In the genomic region with DNA sequence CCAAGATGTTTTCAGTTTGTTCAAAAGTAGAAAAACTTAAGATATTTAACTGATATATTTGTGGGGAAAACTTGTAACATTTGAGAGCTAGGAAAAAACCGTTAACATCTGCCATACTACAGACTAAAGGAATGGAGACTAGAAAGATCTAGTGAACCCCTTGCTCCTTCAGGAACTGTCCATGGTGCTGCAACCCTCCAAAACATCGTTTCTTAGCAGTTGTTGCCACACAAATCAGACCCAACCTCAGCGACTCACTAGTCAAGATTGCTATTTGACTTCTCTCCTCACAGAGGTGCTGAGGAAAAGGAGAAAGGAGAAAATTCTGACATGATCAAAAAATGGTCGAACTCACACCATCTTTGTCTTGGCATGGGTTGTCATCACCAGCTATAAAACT, we compare ENCODE assay signal across 2 cellular contexts.
TF ChIP-seq lines count a peak whose summit lies in the region.

No MANE protein-coding gene starts in this region.

TF ChIP-seq in A549, 52 proteins besides CTCF, POLR2A, EP300 and RAD21 (continued from another document):
- TF ChIP-seq, protein P1, sequence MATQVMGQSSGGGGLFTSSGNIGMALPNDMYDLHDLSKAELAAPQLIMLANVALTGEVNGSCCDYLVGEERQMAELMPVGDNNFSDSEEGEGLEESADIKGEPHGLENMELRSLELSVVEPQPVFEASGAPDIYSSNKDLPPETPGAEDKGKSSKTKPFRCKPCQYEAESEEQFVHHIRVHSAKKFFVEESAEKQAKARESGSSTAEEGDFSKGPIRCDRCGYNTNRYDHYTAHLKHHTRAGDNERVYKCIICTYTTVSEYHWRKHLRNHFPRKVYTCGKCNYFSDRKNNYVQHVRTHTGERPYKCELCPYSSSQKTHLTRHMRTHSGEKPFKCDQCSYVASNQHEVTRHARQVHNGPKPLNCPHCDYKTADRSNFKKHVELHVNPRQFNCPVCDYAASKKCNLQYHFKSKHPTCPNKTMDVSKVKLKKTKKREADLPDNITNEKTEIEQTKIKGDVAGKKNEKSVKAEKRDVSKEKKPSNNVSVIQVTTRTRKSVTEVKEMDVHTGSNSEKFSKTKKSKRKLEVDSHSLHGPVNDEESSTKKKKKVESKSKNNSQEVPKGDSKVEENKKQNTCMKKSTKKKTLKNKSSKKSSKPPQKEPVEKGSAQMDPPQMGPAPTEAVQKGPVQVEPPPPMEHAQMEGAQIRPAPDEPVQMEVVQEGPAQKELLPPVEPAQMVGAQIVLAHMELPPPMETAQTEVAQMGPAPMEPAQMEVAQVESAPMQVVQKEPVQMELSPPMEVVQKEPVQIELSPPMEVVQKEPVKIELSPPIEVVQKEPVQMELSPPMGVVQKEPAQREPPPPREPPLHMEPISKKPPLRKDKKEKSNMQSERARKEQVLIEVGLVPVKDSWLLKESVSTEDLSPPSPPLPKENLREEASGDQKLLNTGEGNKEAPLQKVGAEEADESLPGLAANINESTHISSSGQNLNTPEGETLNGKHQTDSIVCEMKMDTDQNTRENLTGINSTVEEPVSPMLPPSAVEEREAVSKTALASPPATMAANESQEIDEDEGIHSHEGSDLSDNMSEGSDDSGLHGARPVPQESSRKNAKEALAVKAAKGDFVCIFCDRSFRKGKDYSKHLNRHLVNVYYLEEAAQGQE (IDR thresholded peaks at IDR 0.05), result peak; percentile 96

TF ChIP-seq in HCT116, 20 proteins besides CTCF, POLR2A, EP300 and RAD21:
- TF ChIP-seq, protein P1 (IDR thresholded peaks at IDR 0.05; ENCODE audit: low read depth), result peak; percentile 64
- TF ChIP-seq, protein P2, sequence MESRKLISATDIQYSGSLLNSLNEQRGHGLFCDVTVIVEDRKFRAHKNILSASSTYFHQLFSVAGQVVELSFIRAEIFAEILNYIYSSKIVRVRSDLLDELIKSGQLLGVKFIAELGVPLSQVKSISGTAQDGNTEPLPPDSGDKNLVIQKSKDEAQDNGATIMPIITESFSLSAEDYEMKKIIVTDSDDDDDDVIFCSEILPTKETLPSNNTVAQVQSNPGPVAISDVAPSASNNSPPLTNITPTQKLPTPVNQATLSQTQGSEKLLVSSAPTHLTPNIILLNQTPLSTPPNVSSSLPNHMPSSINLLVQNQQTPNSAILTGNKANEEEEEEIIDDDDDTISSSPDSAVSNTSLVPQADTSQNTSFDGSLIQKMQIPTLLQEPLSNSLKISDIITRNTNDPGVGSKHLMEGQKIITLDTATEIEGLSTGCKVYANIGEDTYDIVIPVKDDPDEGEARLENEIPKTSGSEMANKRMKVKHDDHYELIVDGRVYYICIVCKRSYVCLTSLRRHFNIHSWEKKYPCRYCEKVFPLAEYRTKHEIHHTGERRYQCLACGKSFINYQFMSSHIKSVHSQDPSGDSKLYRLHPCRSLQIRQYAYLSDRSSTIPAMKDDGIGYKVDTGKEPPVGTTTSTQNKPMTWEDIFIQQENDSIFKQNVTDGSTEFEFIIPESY (IDR thresholded peaks at IDR 0.05; ENCODE audit: extremely low read depth, insufficient replicate concordance, low read length), result no peak
TF ChIP-seq in HCT116: peak in this region for 1.
